Comparison of ENCODE assay signal across 12 cellular contexts in the genomic region with DNA sequence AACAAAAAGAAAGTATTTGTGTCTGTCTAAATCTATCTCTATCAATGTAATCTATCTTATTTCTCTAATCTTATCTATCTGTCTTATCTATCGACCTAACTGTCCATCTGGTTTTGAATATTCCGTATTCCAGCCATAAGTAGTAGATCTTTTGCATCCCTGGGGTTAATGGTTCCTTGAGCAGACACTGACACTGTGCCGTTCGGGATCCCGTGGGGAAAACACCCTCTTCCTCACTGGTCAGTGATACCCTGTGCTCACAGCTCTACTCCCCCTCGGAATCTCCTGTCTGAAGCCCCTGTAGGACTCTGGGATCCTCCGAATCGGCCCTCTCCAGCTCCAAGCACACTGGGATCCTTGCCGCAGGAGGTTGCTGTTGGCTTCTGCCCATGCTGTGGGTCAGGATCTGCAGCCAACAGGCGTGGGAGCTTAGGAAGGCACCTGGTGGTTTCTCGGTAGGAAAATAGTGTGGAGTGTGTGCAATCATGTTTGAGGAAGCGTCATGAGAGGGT. TPM values are rescaled to one million over a fixed set of nuclear protein-coding genes. Genes with fewer than 3 reads are reported as not detected.
DNase-seq lines count a peak whose midpoint lies in the region; ATAC-seq and TF ChIP-seq lines count a peak whose summit lies in the region.
"Had no signal": no experiment of that assay in that cellular context is flagged by ENCODE, and none has a peak within 500 bp of the region (broad histone marks: within the 10 kb centered on the region; RNA-seq: fewer than 3 reads in every experiment).

No MANE protein-coding gene starts in this region.

- peaks cover 1% of the 10 kb centered on the region; the same call in 1 of the 2 replicates for H3K27me3 ChIP-seq in BE2C
- no peaks in the 10 kb centered on the region for H3K27me3 ChIP-seq in PC-3 (ENCODE audit: low read length)
- H3K27me3 ChIP-seq in esophagus squamous epithelium = no peaks in the 10 kb centered on the region
- no peaks in the 10 kb centered on the region for H3K27me3 ChIP-seq in neural progenitor cell

- H3K4me3 Mint-ChIP-seq in neural progenitor cell = peak overlapping the region; percentile 50
- H3K4me3 Mint-ChIP-seq: activated CD4-positive, alpha-beta T cell treated with anti-CD3 and anti-CD28 coated beads, Interleukin-2, amount 10 ng/mL, durations not matched to agents 24 days and 14 days; CD8-positive, alpha-beta T cell had no signal

- intact Hi-C loops in PC-3 (cut with micrococcal nuclease) (no loop called here), esophagus squamous epithelium (cut with DNase I) (no loop called here), posterior vena cava (cut with DNase I) (no loop called here)

- H3F3A ChIP-seq in PC-3 (ENCODE audit: low read length, unreplicated experiment) = no peaks in the 10 kb centered on the region
- peaks cover 39% of the 10 kb centered on the region for H3F3A ChIP-seq in neural progenitor cell (ENCODE audit: low read depth)

- peak overlapping the region; percentile 57 for H3K27ac ChIP-seq in PC-3 (ENCODE audit: low read length)
- peak overlapping the region; percentile 6 to 79 (median 63) for H3K27ac ChIP-seq in esophagus squamous epithelium
- peak overlapping the region; percentile 74 for H3K27ac ChIP-seq in neural progenitor cell

- H3K9me3 ChIP-seq in BE2C (no peaks in the 10 kb centered on the region), PC-3 (ENCODE audit: low read length) (no peaks in the 10 kb centered on the region), esophagus squamous epithelium (no peaks in the 10 kb centered on the region), neural progenitor cell (ENCODE audit: low read depth) (no peaks in the 10 kb centered on the region)

- H3K79me2 ChIP-seq in PC-3 (ENCODE audit: low read length) (no peaks in the 10 kb centered on the region), neural progenitor cell (ENCODE audit: low read depth) (peaks cover 72% of the 10 kb centered on the region)

- H3K9me3 Mint-ChIP-seq in neural progenitor cell = no peaks in the 10 kb centered on the region
- H3K9me3 Mint-ChIP-seq: CD8-positive, alpha-beta T cell had no signal

- peaks cover 70% of the 10 kb centered on the region for H3K4me1 Mint-ChIP-seq in neural progenitor cell
- H3K4me1 Mint-ChIP-seq: activated CD4-positive, alpha-beta T cell treated with anti-CD3 and anti-CD28 coated beads, Interleukin-2, amount 10 ng/mL, durations not matched to agents 24 days and 14 days had no signal

- POLR2A ChIA-PET in PC-3 (lab: Charles Lee; ENCODE audit: unreplicated experiment) = interaction anchor here (0.6 kb wide), 1 partner anchor 660 kb away, joined by 10 read pairs; no protein-coding TSS in a partner anchor

- CTCF ChIA-PET in PC-3 (lab: Charles Lee) = interaction anchor here (1.0 to 1.3 kb wide), 2 partner anchors 457 to 482 kb away, joined by 7 read pairs; no protein-coding TSS in a partner anchor

- H3K36me3 ChIP-seq in BE2C (no peaks in the 10 kb centered on the region), PC-3 (ENCODE audit: low read depth, low read length) (no peaks in the 10 kb centered on the region), esophagus squamous epithelium (peaks cover 0 to under 1% (median 0%) of the 10 kb centered on the region in 3 donors), neural progenitor cell (no peaks in the 10 kb centered on the region)

- H3K4me2 ChIP-seq in PC-3 (ENCODE audit: low read length) (peak overlapping the region; percentile 88), neural progenitor cell (peak overlapping the region; percentile 2)

- peaks cover 12% of the 10 kb centered on the region for H3K4me1 ChIP-seq in BE2C
- peaks cover 23% of the 10 kb centered on the region for H3K4me1 ChIP-seq in PC-3 (ENCODE audit: insufficient read depth, low read length)
- H3K4me1 ChIP-seq in esophagus squamous epithelium = peaks cover 10 to 30% (median 20%) of the 10 kb centered on the region in 3 donors
- peaks cover 63% of the 10 kb centered on the region for H3K4me1 ChIP-seq in neural progenitor cell

- H3K36me3 Mint-ChIP-seq in neural progenitor cell = peaks cover 10% of the 10 kb centered on the region

- H3K27ac Mint-ChIP-seq in neural progenitor cell = peak overlapping the region; percentile 26
- H3K27ac Mint-ChIP-seq: activated CD4-positive, alpha-beta T cell treated with anti-CD3 and anti-CD28 coated beads, Interleukin-2, amount 10 ng/mL, durations not matched to agents 24 days and 14 days; CD8-positive, alpha-beta T cell had no signal

- H3K4me3 ChIP-seq in BE2C (ENCODE audit: low read depth, low read length) (peak overlapping the region; percentile 49), PC-3 (ENCODE audit: low read length) (peak overlapping the region; percentile 52), esophagus squamous epithelium (peak overlapping the region in 1 of 4 donors; percentile 23), neural progenitor cell (no peak overlapping the region)
- H3K4me3 ChIP-seq: lung had no signal

- H3K9ac ChIP-seq in PC-3 (ENCODE audit: low read length) (peak overlapping the region; percentile 26; the same call in 1 of the 2 replicates), neural progenitor cell (no peak overlapping the region)

- BruUV-seq in PC-3 (replicated peaks; lab: Mats Ljungman, UMichigan) = no TSS peak

- peak; percentile 36 for DNase-seq in BE2C
- no peak for DNase-seq in PC-3
- no peak for DNase-seq in esophagus squamous epithelium (lab: John Stamatoyannopoulos, UW)
- DNase-seq in neural progenitor cell (ENCODE audit: low spot score) = no peak
- DNase-seq in GDM1 (lab: John Stamatoyannopoulos, UW) = no peak
- DNase-seq in posterior vena cava (ENCODE audit: low spot score) = no peak
- no peak for DNase-seq in NCI-H1694 treated with DMSO at 0.1 percent for 48 hours (lab: John Stamatoyannopoulos, UW)
- DNase-seq in activated CD4-positive, alpha-beta T cell treated with anti-CD3 and anti-CD28 coated beads for 4 hours = no peak
- DNase-seq: activated CD4-positive, alpha-beta T cell treated with anti-CD3 and anti-CD28 coated beads, Interleukin-2, amount 10 ng/mL, durations not matched to agents 24 days and 14 days; CD8-positive, alpha-beta T cell; NCI-H2081 treated with DMSO at 0.1 percent for 48 hours had no signal

- peak; percentile 39 for ATAC-seq in PC-3
- ATAC-seq: CD8-positive, alpha-beta T cell had no signal

- no peaks in the 10 kb centered on the region for H4K20me1 ChIP-seq in PC-3 (ENCODE audit: low read length)
- no peaks in the 10 kb centered on the region for H4K20me1 ChIP-seq in neural progenitor cell (ENCODE audit: low read depth)

- H3K27me3 Mint-ChIP-seq in neural progenitor cell (ENCODE audit: insufficient read depth, low read depth) = peaks cover 10% of the 10 kb centered on the region

- TF ChIP-seq POLR2A in esophagus squamous epithelium (IDR thresholded peaks at IDR 0.05) = no peak

- no peaks in the 10 kb centered on the region for H3K9me2 ChIP-seq in PC-3 (replicated peaks; ENCODE audit: low read length)

- TF ChIP-seq CTCF in BE2C (IDR thresholded peaks at IDR 0.05; ENCODE audit: low read depth, low read length) (no peak), PC-3 (conservative IDR thresholded peaks at IDR 0.05; ENCODE audit: low read depth, low read length) (no peak), esophagus squamous epithelium (IDR thresholded peaks at IDR 0.05) (no peak), neural progenitor cell (IDR thresholded peaks at IDR 0.05) (no peak)

- H2AFZ ChIP-seq in PC-3 (ENCODE audit: low read length) (peak overlapping the region; percentile 75), neural progenitor cell (replicated peaks) (no peak overlapping the region)

- WGBS in esophagus squamous epithelium, 2 donors = 9 to 35% methylated on average over 8 to 11 of the region's 12 CpGs

RNA-seq across cellular contexts. Expression of a gene that starts 19.0 kb away (rescaled TPM):
- polyA plus RNA-seq in BE2C (2012; ENCODE audit: insufficient read depth, insufficient read length, low read depth) = 51.2 TPM
- total RNA-seq in PC-3 (2014; rRNA removed) (18.3 and 21.8 TPM in 2 replicates), esophagus squamous epithelium (10 to 100 TPM in 1 of 4 donors, 1 to 10 TPM in 3; 6.5 to 14.9 (median 8.8) TPM), neural progenitor cell (ENCODE audit: low replicate concordance) (27.3 and 64.6 TPM in 2 replicates), posterior vena cava (1 to 10 TPM; 6.3 to 7.3 TPM)

RNA-seq across cellular contexts. Expression of a gene that starts 53.7 kb away (rescaled TPM):
- 0.88 TPM for polyA plus RNA-seq in BE2C (2012; ENCODE audit: insufficient read depth, insufficient read length, low read depth)
- total RNA-seq in PC-3 (2014; rRNA removed) (1.7 and 2.2 TPM in 2 replicates), esophagus squamous epithelium (10 to 100 TPM in 2 of 4 donors, 1 to 10 TPM in 2; 5.6 to 30.9 (median 12.7) TPM), neural progenitor cell (ENCODE audit: low replicate concordance) (43.7 and 73.8 TPM in 2 replicates), posterior vena cava (10 to 100 TPM; 10.1 to 12.8 TPM)
- total RNA-seq: CD8-positive, alpha-beta T cell had no signal
